ENCODE assay signal across 8 cellular contexts in genomic region chr19:3142292-3142670, GRCh38. TPM values are rescaled to one million over a fixed set of nuclear protein-coding genes. Genes with fewer than 3 reads are reported as not detected.
A peak's percentile ranks its signal among the peaks of the same experiment; 100 is the strongest.
DNase-seq lines count a peak whose midpoint lies in the region; ATAC-seq and TF ChIP-seq lines count a peak whose summit lies in the region.

No MANE protein-coding gene starts in this region.

- peaks cover 38% of the 10 kb centered on the region for H3K4me1 Mint-ChIP-seq in activated CD4-positive, alpha-beta memory T cell treated with anti-CD3 and anti-CD28 coated beads for 36 hours (ENCODE audit: low read depth)

- POLR2A ChIA-PET in activated CD4-positive, alpha-beta memory T cell treated with anti-CD3 and anti-CD28 coated beads for 36 hours (lab: Charles Lee): interaction anchor here (0.7 to 1.0 kb wide), 2 partner anchors 9 to 22 kb away, joined by 3 read pairs; no protein-coding TSS in a partner anchor

- ATAC-seq in heart right ventricle: peak in 5 of 8 donors; percentile 31 to 65 (median 48)
- peak; percentile 75 for ATAC-seq in stimulated activated naive CD8-positive, alpha-beta T cell treated with anti-CD3 and anti-CD28 coated beads, Interleukin-15, Interleukin-2, amounts not matched to agents 100 U/mL and 50 U/mL, for 24 hours
- no peak for ATAC-seq in HG03045 (IDR thresholded peaks at IDR 0.05; ENCODE audit: unreplicated experiment)

- no peaks in the 10 kb centered on the region for H3K36me3 ChIP-seq in heart right ventricle

- no peak for TF ChIP-seq CTCF in heart right ventricle (IDR thresholded peaks at IDR 0.05)

- DNase-seq in LHCN-M2 (ENCODE audit: low read depth) (peak; percentile 98), heart right ventricle (no peak), DMS153 treated with DMSO at 0.1 percent for 48 hours (lab: John Stamatoyannopoulos, UW; ENCODE audit: unreplicated experiment) (no peak), NCI-H1694 treated with DMSO at 0.1 percent for 48 hours (lab: John Stamatoyannopoulos, UW) (no peak)
- DNase-seq in activated CD4-positive, alpha-beta memory T cell treated with anti-CD3 and anti-CD28 coated beads for 36 hours: peak; percentile 77
- DNase-seq in stimulated activated naive CD8-positive, alpha-beta T cell treated with anti-CD3 and anti-CD28 coated beads, Interleukin-15, Interleukin-2, amounts not matched to agents 100 U/mL and 50 U/mL, for 24 hours: peak; percentile 66
- DNase-seq in activated CD4-positive, CD25-positive, alpha-beta regulatory T cell (lab: John Stamatoyannopoulos, UW): no peak

- H3K36me3 Mint-ChIP-seq in activated CD4-positive, alpha-beta memory T cell treated with anti-CD3 and anti-CD28 coated beads for 36 hours: peaks cover 18% of the 10 kb centered on the region

- peak overlapping the region; percentile 23 for H3K4me3 Mint-ChIP-seq in activated CD4-positive, alpha-beta memory T cell treated with anti-CD3 and anti-CD28 coated beads for 36 hours

- peaks cover 0 to 13% (median 7%) of the 10 kb centered on the region in 11 donors for H3K9me3 ChIP-seq in heart right ventricle

- 44 to 57% methylated on average over 6 of the region's 6 CpGs for WGBS in heart right ventricle, 2 donors

- no peaks in the 10 kb centered on the region for H3K27me3 Mint-ChIP-seq in activated CD4-positive, alpha-beta memory T cell treated with anti-CD3 and anti-CD28 coated beads for 36 hours

- peak overlapping the region in 9 of 10 donors; percentile 1 to 93 (median 63) for H3K27ac ChIP-seq in heart right ventricle

- H3K9me3 Mint-ChIP-seq in activated CD4-positive, alpha-beta memory T cell treated with anti-CD3 and anti-CD28 coated beads for 36 hours: no peaks in the 10 kb centered on the region

- H3K27me3 ChIP-seq in heart right ventricle: peaks cover 0 to 5% (median 0%) of the 10 kb centered on the region in 7 donors

- CTCF ChIA-PET in activated CD4-positive, alpha-beta memory T cell treated with anti-CD3 and anti-CD28 coated beads for 36 hours (lab: Charles Lee): interaction anchor here (0.9 to 8.4 kb wide), 3 partner anchors 14 to 66 kb away, joined by 3 to 59 read pairs (median 10); no protein-coding TSS in a partner anchor

- H3K4me1 ChIP-seq in heart right ventricle: peaks cover 0 to 52% (median 12%) of the 10 kb centered on the region in 9 donors

- H3K4me3 ChIP-seq in heart right ventricle: no peak overlapping the region

- intact Hi-C loops in activated CD4-positive, alpha-beta memory T cell treated with anti-CD3 and anti-CD28 coated beads for 36 hours (cut with micrococcal nuclease): loop anchor here (1.0 kb wide), 1 partner anchor 9 kb away; no protein-coding TSS in a partner anchor
- intact Hi-C loops in heart right ventricle (cut with DNase I): no loop called here

- H3K27ac Mint-ChIP-seq in activated CD4-positive, alpha-beta memory T cell treated with anti-CD3 and anti-CD28 coated beads for 36 hours: peak overlapping the region; percentile 57

RNA-seq across cellular contexts. Expression of gene GNA15, which starts 6.4 kb away (rescaled TPM):
- total RNA-seq in LHCN-M2 (2014; rRNA removed) (0.06 and 0.40 TPM in 2 replicates), heart right ventricle (1 to 10 TPM in 5 of 10 donors, under 1 TPM in 5; 0.42 to 8.9 (median 0.99) TPM)
- 0.02 TPM for polyA plus RNA-seq in LHCN-M2 (2012)
- total RNA-seq in activated CD4-positive, alpha-beta memory T cell treated with anti-CD3 and anti-CD28 coated beads for 36 hours: 10 to 100 TPM; 78.4 to 79.5 TPM
- polyA plus RNA-seq in heart right ventricle: 1 to 10 TPM; 1.0 to 1.4 TPM

RNA-seq across cellular contexts. Expression of gene S1PR4, which starts 36.3 kb away (rescaled TPM):
- not detected in 2 replicates for total RNA-seq in LHCN-M2 (2014; rRNA removed)
- not detected for polyA plus RNA-seq in LHCN-M2 (2012)
- total RNA-seq in activated CD4-positive, alpha-beta memory T cell treated with anti-CD3 and anti-CD28 coated beads for 36 hours: 10 to 100 TPM; 32.7 to 34.0 TPM
- total RNA-seq in heart right ventricle: 1 to 10 TPM in 1 of 10 donors, under 1 TPM in 9; 0.24 to 3.3 (median 0.59) TPM
- 1 to 10 TPM; 1.5 to 1.9 TPM for polyA plus RNA-seq in heart right ventricle

RNA-seq across cellular contexts. Expression of gene NCLN, which starts 43.4 kb away (rescaled TPM):
- total RNA-seq in LHCN-M2 (2014; rRNA removed): 105 and 118 TPM in 2 replicates
- 71.1 TPM for polyA plus RNA-seq in LHCN-M2 (2012)
- 10 to 100 TPM; 47.0 to 50.9 TPM for total RNA-seq in activated CD4-positive, alpha-beta memory T cell treated with anti-CD3 and anti-CD28 coated beads for 36 hours
- total RNA-seq in heart right ventricle: 10 to 100 TPM; 17.1 to 36.3 (median 24.6) TPM
- polyA plus RNA-seq in heart right ventricle: 10 to 100 TPM; 31.4 to 43.6 TPM

RNA-seq across cellular contexts. Expression of gene GNA11, which starts 48.1 kb away (rescaled TPM):
- 80.7 and 81.2 TPM in 2 replicates for total RNA-seq in LHCN-M2 (2014; rRNA removed)
- 63.8 TPM for polyA plus RNA-seq in LHCN-M2 (2012)
- total RNA-seq in activated CD4-positive, alpha-beta memory T cell treated with anti-CD3 and anti-CD28 coated beads for 36 hours: 10 to 100 TPM in 1 of 2 experiments, 1 to 10 TPM in 1; 6.3 to 11.6 TPM
- 10 to 100 TPM; 57.4 to 83.2 (median 68.8) TPM for total RNA-seq in heart right ventricle
- 10 to 100 TPM; 28.2 to 40.7 TPM for polyA plus RNA-seq in heart right ventricle

Comparison
In these comparisons a context has a peak if more than half of its experiments do, and no peak if none do; other contexts are left out.
1. DNase-seq: peak in LHCN-M2 (single experiment), activated CD4-positive, alpha-beta memory T cell treated with anti-CD3 and anti-CD28 coated beads for 36 hours (single experiment) and stimulated activated naive CD8-positive, alpha-beta T cell treated with anti-CD3 and anti-CD28 coated beads, Interleukin-15, Interleukin-2, amounts not matched to agents 100 U/mL and 50 U/mL, for 24 hours (single experiment); none in heart right ventricle (0 of 2), DMS153 treated with DMSO at 0.1 percent for 48 hours (single experiment), activated CD4-positive, CD25-positive, alpha-beta regulatory T cell (0 of 4) and NCI-H1694 treated with DMSO at 0.1 percent for 48 hours (single experiment).
2. RNA of gene GNA15, which starts 6.4 kb away (total RNA-seq): 78.4 to 79.5 TPM in activated CD4-positive, alpha-beta memory T cell treated with anti-CD3 and anti-CD28 coated beads for 36 hours; 0.42 to 8.9 TPM in heart right ventricle and 0.06 to 0.40 TPM in LHCN-M2; every median in the first group is over 4 times any median in the second.
3. RNA of gene S1PR4, which starts 36.3 kb away (total RNA-seq): 32.7 to 34.0 TPM in activated CD4-positive, alpha-beta memory T cell treated with anti-CD3 and anti-CD28 coated beads for 36 hours; 0.24 to 3.3 TPM in heart right ventricle and not detected in LHCN-M2; every median in the first group is over 4 times any median in the second.